34 cellular contexts compared by ENCODE assay signal in genomic region chr11:8614497-8614896, GRCh38.
"Had no signal": no experiment of that assay in that cellular context is flagged by ENCODE, and none has a peak within 500 bp of the region (broad histone marks: within the 10 kb centered on the region; RNA-seq: fewer than 3 reads in every experiment).

No MANE protein-coding gene starts in this region.

- DNase-seq: Karpas-422, Kasumi-1, MG63, MM.1S, MV-4-11, NCI-H1048, NCI-H1092, NCI-H1092 treated with DMSO at 0.1 percent for 48 hours, NCI-H1105, NCI-H1105 treated with DMSO at 0.1 percent for 48 hours, NCI-H1417, NCI-H1417 treated with DMSO at 0.1 percent for 48 hours, NCI-H1436, NCI-H1436 treated with DMSO at 0.1 percent for 48 hours, NCI-H146, NCI-H1694, NCI-H1694 treated with DMSO at 0.1 percent for 48 hours, NCI-H187, NCI-H187 treated with DMSO at 0.1 percent for 48 hours, NCI-H2029, NCI-H2029 treated with DMSO at 0.1 percent for 48 hours, NCI-H2081, NCI-H2081 treated with DMSO at 0.1 percent for 48 hours, NCI-H2107, NCI-H2171, NCI-H2171 treated with DMSO at 0.1 percent for 48 hours, NCI-H2227 treated with DMSO at 0.1 percent for 48 hours, NCI-H226, NCI-H345, NCI-H446, NCI-H446 treated with DMSO at 0.1 percent for 48 hours, NCI-H510A, NCI-H510A treated with DMSO at 0.1 percent for 48 hours had no signal

- H3K36me3 ChIP-seq: MG63 had no signal

- H3K27ac ChIP-seq: KMS-11 had no signal

- H3K27me3 ChIP-seq: MG63 had no signal

- H3K9me3 ChIP-seq: MG63 had no signal

- H3K4me3 ChIP-seq: MG63 had no signal
